In the genomic region with DNA sequence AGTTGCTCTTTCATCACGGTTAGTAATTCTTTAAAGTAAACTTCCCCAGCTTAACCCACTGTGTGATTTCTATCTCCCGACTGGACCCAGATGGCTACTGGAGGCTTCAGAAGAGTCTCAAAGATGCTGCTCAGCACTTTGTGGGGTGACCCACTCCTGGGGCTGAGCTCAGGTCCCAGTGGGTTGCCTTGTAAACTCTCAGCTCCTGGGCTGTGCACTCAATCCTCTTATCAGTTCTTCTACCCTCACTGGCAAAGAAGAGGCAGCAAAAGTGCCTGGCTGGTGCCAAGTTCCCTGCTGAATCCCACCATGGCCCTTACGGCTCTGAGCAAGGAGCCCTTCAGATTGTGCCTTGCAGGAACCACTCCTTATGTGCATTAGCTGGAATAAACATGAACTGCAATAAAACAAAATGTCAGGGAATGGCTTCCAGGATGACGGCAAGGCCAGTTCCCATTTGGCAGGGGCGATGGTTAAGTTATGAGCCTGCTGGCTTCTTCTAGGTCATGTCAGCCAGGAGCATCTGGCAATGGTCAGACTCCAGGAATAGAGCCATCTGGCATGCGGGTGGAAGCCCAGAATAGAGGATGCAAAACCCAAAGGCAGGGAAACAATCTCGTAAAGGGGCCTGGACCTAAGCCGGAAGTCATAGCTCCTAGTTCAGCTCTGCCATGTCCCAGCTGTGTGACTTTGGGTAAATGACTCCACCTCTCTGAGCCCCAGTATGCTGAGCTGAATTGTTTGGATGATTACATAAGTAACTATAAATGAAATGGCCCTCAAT, we compare ENCODE assay signal across 10 cellular contexts. TPM values are rescaled to one million over a fixed set of nuclear protein-coding genes. Genes with fewer than 3 reads are reported as not detected.
DNase-seq lines count a peak whose midpoint lies in the region; ATAC-seq and TF ChIP-seq lines count a peak whose summit lies in the region.
"Had no signal": no experiment of that assay in that cellular context is flagged by ENCODE, and none has a peak within 500 bp of the region (broad histone marks: within the 10 kb centered on the region; RNA-seq: fewer than 3 reads in every experiment).

No MANE protein-coding gene starts in this region.

- peaks cover 9% of the 10 kb centered on the region for H3K4me1 Mint-ChIP-seq in T-helper 17 cell

- H3K9me2 ChIP-seq in Karpas-422 (replicated peaks; ENCODE audit: insufficient read depth, low read length): no peaks in the 10 kb centered on the region

- H3K79me2 ChIP-seq in Karpas-422 (ENCODE audit: low read length): no peaks in the 10 kb centered on the region

- H3K4me3 ChIP-seq in Karpas-422 (ENCODE audit: low read length) (no peak overlapping the region), cardiac fibroblast (replicated peaks in 1 of 2; ENCODE audit: low read depth in 2 of 2, low read length in 2 of 2) (no peak overlapping the region)
- H3K4me3 ChIP-seq: SK-N-MC had no signal

- H3K36me3 ChIP-seq in Karpas-422 (ENCODE audit: insufficient read depth, low read length): no peaks in the 10 kb centered on the region

- no peaks in the 10 kb centered on the region for H4K20me1 ChIP-seq in Karpas-422 (ENCODE audit: insufficient read depth, low read depth, low read length)

- H3K27me3 Mint-ChIP-seq in T-helper 17 cell: peaks cover 13% of the 10 kb centered on the region

- TF ChIP-seq CTCF in cardiac fibroblast (IDR thresholded peaks at IDR 0.05; ENCODE audit: low read depth, low read length): no peak

- H3K4me3 Mint-ChIP-seq in T-helper 17 cell: no peak overlapping the region
- H3K4me3 Mint-ChIP-seq: activated naive CD4-positive, alpha-beta T cell treated with anti-CD3 and anti-CD28 coated beads for 36 hours had no signal

- H3K27ac ChIP-seq in Karpas-422 (ENCODE audit: low read length): no peak overlapping the region
- H3K27ac ChIP-seq: SK-N-MC had no signal

- ATAC-seq in T-helper 17 cell (no peak), HG03378 (IDR thresholded peaks at IDR 0.05; ENCODE audit: unreplicated experiment) (no peak), GM18873 (IDR thresholded peaks at IDR 0.05; ENCODE audit: low FRiP score, unreplicated experiment) (no peak), GM18519 (IDR thresholded peaks at IDR 0.05; ENCODE audit: low FRiP score, unreplicated experiment) (no peak)

- H3K27me3 ChIP-seq in Karpas-422 (ENCODE audit: low read length): no peaks in the 10 kb centered on the region

- H3K9me3 ChIP-seq in Karpas-422 (ENCODE audit: low read length) (no peaks in the 10 kb centered on the region), T-helper 17 cell (ENCODE audit: control insufficient read depth, low read length, poor library complexity, severe bottlenecking) (no peaks in the 10 kb centered on the region)

- H3K4me1 ChIP-seq in Karpas-422 (ENCODE audit: low read length): peaks cover 8% of the 10 kb centered on the region

- H3K27ac Mint-ChIP-seq in T-helper 17 cell: no peak overlapping the region
- H3K27ac Mint-ChIP-seq: activated naive CD4-positive, alpha-beta T cell treated with anti-CD3 and anti-CD28 coated beads for 36 hours had no signal

- H3K9ac ChIP-seq in Karpas-422 (ENCODE audit: low read length): no peak overlapping the region

- DNase-seq in Karpas-422 (no peak), cardiac fibroblast (ENCODE audit: low read depth in 2 of 2) (peak; percentile 32 to 84), left kidney (ENCODE audit: low read depth, low spot score) (peak; percentile 26), superior temporal gyrus (ENCODE audit: extremely low spot score) (peak; percentile 31), T-helper 17 cell (no peak)

- no peak overlapping the region for H2AFZ ChIP-seq in Karpas-422 (ENCODE audit: low read length)

- H3K4me2 ChIP-seq in Karpas-422 (ENCODE audit: low read depth, low read length, poor library complexity, severe bottlenecking): peak overlapping the region; percentile 28

- no peaks in the 10 kb centered on the region for H3K36me3 Mint-ChIP-seq in T-helper 17 cell (ENCODE audit: low read depth)

RNA-seq across cellular contexts. Expression of gene MYOC, which starts 6.7 kb away (rescaled TPM):
- total RNA-seq in Karpas-422 (2014; rRNA removed; shearing (Covaris generic); ENCODE audit: low replicate concordance): not detected in 2 replicates
- not detected for total RNA-seq in T-helper 17 cell
- total RNA-seq: activated naive CD4-positive, alpha-beta T cell treated with anti-CD3 and anti-CD28 coated beads for 36 hours had no signal

RNA-seq across cellular contexts. Expression of gene MYOCOS, which starts 23.7 kb away (rescaled TPM):
- total RNA-seq in Karpas-422 (2014; rRNA removed; shearing (Covaris generic); ENCODE audit: low replicate concordance): not detected in 2 replicates
- total RNA-seq in T-helper 17 cell: under 1 TPM in 1 of 2 donors, not detected in 1; 0.16 TPM
- total RNA-seq: activated naive CD4-positive, alpha-beta T cell treated with anti-CD3 and anti-CD28 coated beads for 36 hours had no signal

Comparison
In these comparisons a context has a peak if more than half of its experiments do, and no peak if none do; other contexts are left out.
1. DNase-seq: peak in cardiac fibroblast (2 of 2), left kidney (single experiment) and superior temporal gyrus (single experiment); none in Karpas-422 (single experiment) and T-helper 17 cell (0 of 3).